In the genomic region with DNA sequence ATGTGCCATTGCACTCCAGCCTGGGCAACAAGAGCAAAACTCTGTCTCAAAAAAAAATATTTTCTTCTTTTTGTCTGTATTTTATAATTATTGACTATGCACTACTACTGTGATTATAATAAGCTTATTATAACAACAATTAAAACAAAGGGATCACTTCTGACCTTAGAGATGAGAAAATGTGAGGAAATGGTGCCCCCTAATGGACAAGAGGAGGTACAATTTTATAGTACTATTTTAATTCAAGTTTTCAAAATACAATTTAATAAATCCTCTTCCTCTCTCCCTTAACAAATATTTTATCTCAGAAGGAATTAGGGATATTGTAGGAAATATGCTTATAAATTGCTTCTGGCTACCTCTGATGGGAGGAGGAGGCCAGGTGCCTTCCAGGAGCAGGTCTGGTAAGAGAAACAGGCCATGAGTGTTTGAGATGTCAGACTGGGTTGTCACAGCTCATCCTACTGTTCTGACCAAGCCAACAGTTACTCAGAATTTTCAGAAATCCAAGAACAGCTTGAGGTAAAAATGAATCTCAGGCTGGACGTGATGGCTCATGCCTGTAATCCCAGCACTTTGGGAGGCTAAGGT, we compare ENCODE assay signal across 9 cellular contexts. TPM values are rescaled to one million over a fixed set of nuclear protein-coding genes. Genes with fewer than 3 reads are reported as not detected.
DNase-seq lines count a peak whose midpoint lies in the region; ATAC-seq and TF ChIP-seq lines count a peak whose summit lies in the region.
"Had no signal": no experiment of that assay in that cellular context is flagged by ENCODE, and none has a peak within 500 bp of the region (broad histone marks: within the 10 kb centered on the region; RNA-seq: fewer than 3 reads in every experiment).

No MANE protein-coding gene starts in this region.

- no peaks in the 10 kb centered on the region for H3K27me3 ChIP-seq in left ventricle myocardium inferior (ENCODE audit: low read depth)
- H3K27me3 ChIP-seq in spleen (replicated peaks in 1 of 7), result no peaks in the 10 kb centered on the region
- H3K27me3 ChIP-seq: BLaER1 treated with 17β-estradiol and CSF1 and Interleukin-3, amounts not matched to agents 10 nM and 100 nM had no signal

- WGBS in spleen, 5 donors, result 43 to 75% (median 56%) methylated on average over 1 of the region's 1 CpG

- no peak for TF ChIP-seq EP300 in Ishikawa (IDR thresholded peaks at IDR 0.05; ENCODE audit: borderline replicate concordance)

- H3K27me3 Mint-ChIP-seq in stimulated activated memory B cell treated with anti-CD40 and anti-IgM and Interleukin-4, amounts not matched to agents 10 μg/mL and 1 μg/mL and 100 μg/mL, for 72 hours, result no peaks in the 10 kb centered on the region

- H3K4me3 ChIP-seq in left ventricle myocardium inferior, result no peak overlapping the region
- no peak overlapping the region for H3K4me3 ChIP-seq in spleen
- H3K4me3 ChIP-seq: BLaER1 treated with 17β-estradiol and CSF1 and Interleukin-3, amounts not matched to agents 10 nM and 100 nM had no signal

- no peaks in the 10 kb centered on the region for H3K4me1 Mint-ChIP-seq in stimulated activated memory B cell treated with anti-CD40 and anti-IgM and Interleukin-4, amounts not matched to agents 10 μg/mL and 1 μg/mL and 100 μg/mL, for 72 hours

- peaks cover 23% of the 10 kb centered on the region for H3K36me3 Mint-ChIP-seq in stimulated activated memory B cell treated with anti-CD40 and anti-IgM and Interleukin-4, amounts not matched to agents 10 μg/mL and 1 μg/mL and 100 μg/mL, for 72 hours

- DNase-seq in NCI-H1092 treated with DMSO at 0.1 percent for 48 hours (lab: John Stamatoyannopoulos, UW) (peak; percentile 11), NCI-H1092 (lab: John Stamatoyannopoulos, UW) (no peak), left ventricle myocardium inferior (no peak), spleen (no peak)

- H3K36me3 ChIP-seq in left ventricle myocardium inferior, result peaks cover 39% of the 10 kb centered on the region
- H3K36me3 ChIP-seq in spleen, result peaks cover 0 to 66% (median 25%) of the 10 kb centered on the region in 6 donors

- no peaks in the 10 kb centered on the region for H3K9me3 Mint-ChIP-seq in stimulated activated memory B cell treated with anti-CD40 and anti-IgM and Interleukin-4, amounts not matched to agents 10 μg/mL and 1 μg/mL and 100 μg/mL, for 72 hours

- intact Hi-C loops in left ventricle myocardium inferior (cut with micrococcal nuclease), result loop anchor here (5.0 kb wide), 2 partner anchors 288 to 558 kb away; a partner anchor contains a TSS
- intact Hi-C loops in spleen (cut with DNase I; ENCODE audit: low total_unique reads), result loop anchor here (5.0 kb wide), 1 partner anchor 288 kb away; a partner anchor contains a TSS

- TF ChIP-seq RAD21 in Ishikawa (IDR thresholded peaks at IDR 0.05; ENCODE audit: low read depth), result peak; percentile 64

- ATAC-seq in GM18505 (IDR thresholded peaks at IDR 0.05; ENCODE audit: unreplicated experiment), result no peak
- ATAC-seq in stimulated activated memory B cell treated with anti-CD40 and anti-IgM and Interleukin-4, amounts not matched to agents 10 μg/mL and 1 μg/mL and 100 μg/mL, for 72 hours, result no peak

- H3K27ac Mint-ChIP-seq in stimulated activated memory B cell treated with anti-CD40 and anti-IgM and Interleukin-4, amounts not matched to agents 10 μg/mL and 1 μg/mL and 100 μg/mL, for 72 hours, result no peak overlapping the region

- no peak overlapping the region for H3K4me3 Mint-ChIP-seq in stimulated activated memory B cell treated with anti-CD40 and anti-IgM and Interleukin-4, amounts not matched to agents 10 μg/mL and 1 μg/mL and 100 μg/mL, for 72 hours

- H3K4me1 ChIP-seq in left ventricle myocardium inferior, result peaks cover 34% of the 10 kb centered on the region
- H3K4me1 ChIP-seq in spleen, result peaks cover 0 to 67% (median 20%) of the 10 kb centered on the region in 6 donors

- H3K9me3 ChIP-seq in left ventricle myocardium inferior (replicated peaks) (no peaks in the 10 kb centered on the region), spleen (no peaks in the 10 kb centered on the region)
- H3K9me3 ChIP-seq: BLaER1 treated with 17β-estradiol and CSF1 and Interleukin-3, amounts not matched to agents 10 nM and 100 nM had no signal

- TF ChIP-seq CTCF in VCaP (conservative IDR thresholded peaks at IDR 0.05) (peak; percentile 80), left ventricle myocardium inferior (IDR thresholded peaks at IDR 0.05; ENCODE audit: borderline replicate concordance) (peak; percentile 74), spleen (IDR thresholded peaks at IDR 0.05 in 8 of 11, conservative IDR thresholded peaks at IDR 0.05 in 3 of 11) (peak; percentile 37 to 77 (median 67))

- H3K27ac ChIP-seq in VCaP (peak overlapping the region; percentile 75), left ventricle myocardium inferior (replicated peaks) (no peak overlapping the region), spleen (no peak overlapping the region)
- H3K27ac ChIP-seq: BLaER1 treated with 17β-estradiol and CSF1 and Interleukin-3, amounts not matched to agents 10 nM and 100 nM had no signal

- TF ChIP-seq POLR2A in spleen (IDR thresholded peaks at IDR 0.05) (no peak), GM18505 (IDR thresholded peaks at IDR 0.05; ENCODE audit: borderline replicate concordance, extremely low read depth, insufficient read depth, insufficient read length) (no peak)

TF ChIP-seq in Ishikawa, 13 proteins besides CTCF, POLR2A, EP300 and RAD21:
- TF ChIP-seq CEBPB (IDR thresholded peaks at IDR 0.05) (no peak), ZBTB7A (IDR thresholded peaks at IDR 0.05; ENCODE audit: low read depth) (no peak), FOXM1 (IDR thresholded peaks at IDR 0.05; ENCODE audit: borderline replicate concordance, low read depth) (no peak)

RNA-seq across cellular contexts. Expression of gene VPS53, which starts 14.0 kb away (rescaled TPM):
- total RNA-seq in left ventricle myocardium inferior, result 30.7 TPM
- 10 to 100 TPM; 41.7 to 82.2 (median 57.1) TPM for total RNA-seq in spleen
- 1 to 10 TPM; 3.5 to 8.1 (median 5.2) TPM for polyA plus RNA-seq in spleen

RNA-seq across cellular contexts. Expression of gene TLCD3A, which starts 31.8 kb away (rescaled TPM):
- total RNA-seq in left ventricle myocardium inferior, result 1.5 TPM
- 1 to 10 TPM; 3.1 to 5.8 (median 4.5) TPM for total RNA-seq in spleen
- 1 to 10 TPM in 2 of 3 donors, under 1 TPM in 1; 0.96 to 1.6 (median 1.2) TPM for polyA plus RNA-seq in spleen

RNA-seq across cellular contexts. Expression of gene GEMIN4, which starts 51.5 kb away (rescaled TPM):
- total RNA-seq in left ventricle myocardium inferior, result 11.1 TPM
- 10 to 100 TPM; 17.3 to 24.9 (median 19.9) TPM for total RNA-seq in spleen
- 10 to 100 TPM in 1 of 3 donors, 1 to 10 TPM in 2; 5.7 to 11.4 (median 8.9) TPM for polyA plus RNA-seq in spleen
